Comparison of ENCODE assay signal across 27 cellular contexts in the genomic region with DNA sequence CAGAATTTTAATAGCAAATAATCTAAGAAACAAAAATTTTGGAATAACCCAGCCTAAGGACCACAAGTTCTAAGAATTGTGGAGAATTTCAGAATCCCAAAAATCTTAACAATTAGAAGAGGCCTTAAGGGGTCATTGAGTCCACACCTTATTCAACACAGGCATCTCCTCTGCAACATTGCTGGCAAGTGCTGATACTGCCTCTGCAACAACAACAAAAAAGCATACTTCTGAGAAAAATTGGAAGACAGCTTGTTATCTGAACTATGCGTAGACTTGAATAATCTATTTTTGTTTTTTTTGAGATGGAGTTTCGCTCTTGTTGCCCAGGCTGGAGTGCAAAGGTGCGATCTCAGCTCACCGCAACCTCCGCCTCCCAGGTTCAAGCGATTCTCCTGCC.
"Had no signal": no experiment of that assay in that cellular context is flagged by ENCODE, and none has a peak within 500 bp of the region (broad histone marks: within the 10 kb centered on the region; RNA-seq: fewer than 3 reads in every experiment).

No MANE protein-coding gene starts in this region.

- H3K9me3 ChIP-seq: esophagus muscularis mucosa, gastroesophageal sphincter, heart right ventricle, right lobe of liver, suprapubic skin, transverse colon, vagina had no signal

- H3K36me3 ChIP-seq: heart right ventricle, neural progenitor cell, right lobe of liver, transverse colon, vagina had no signal

- H3K4me3 Mint-ChIP-seq: endodermal cell; naive thymus-derived CD4-positive, alpha-beta T cell; nephron; neural progenitor cell; stimulated activated naive CD8-positive, alpha-beta T cell treated with anti-CD3 and anti-CD28 coated beads, Interleukin-15, amount 100 ng/mL, for 72 hours had no signal

- H3K4me1 ChIP-seq: esophagus muscularis mucosa, foreskin keratinocyte, gastroesophageal sphincter, parathyroid adenoma, right lobe of liver, suprapubic skin, vagina had no signal

- H3K4me3 ChIP-seq: coronary artery, esophagus muscularis mucosa, gastroesophageal sphincter, heart right ventricle, lung, neural progenitor cell, right lobe of liver, smooth muscle cell, suprapubic skin, transverse colon, vagina had no signal

- H3K27ac Mint-ChIP-seq: endodermal cell, progenitor cell of endocrine pancreas had no signal

- H3K27me3 Mint-ChIP-seq: naive thymus-derived CD4-positive, alpha-beta T cell; stimulated activated naive CD8-positive, alpha-beta T cell treated with anti-CD3 and anti-CD28 coated beads, Interleukin-15, amount 100 ng/mL, for 72 hours had no signal

- DNase-seq: effector CD4-positive, alpha-beta T cell; endodermal cell; foreskin keratinocyte; heart right ventricle; hippocampal formation; mesenchymal stem cell; midbrain; naive thymus-derived CD4-positive, alpha-beta T cell; right lobe of liver; stimulated activated CD4-positive, alpha-beta T cell treated with anti-CD3 and anti-CD28 coated beads, Interleukin-12 subunit alpha, Interleukin-12 subunit beta, amount 100 ng/mL, for 4 hours; stimulated activated CD4-positive, alpha-beta T cell treated with anti-CD3 and anti-CD28 coated beads, Interleukin-2, amount 100 ng/mL, for 24 hours; stimulated activated CD4-positive, alpha-beta T cell treated with anti-CD3 and anti-CD28 coated beads, Interleukin-4, amount 100 ng/mL, for 4 hours; stimulated activated naive CD4-positive, alpha-beta T cell; stimulated activated naive CD8-positive, alpha-beta T cell treated with anti-CD3 and anti-CD28 coated beads, Interleukin-15, amount 100 ng/mL, for 72 hours; transverse colon had no signal

- H3K4me1 Mint-ChIP-seq: stimulated activated naive CD8-positive, alpha-beta T cell treated with anti-CD3 and anti-CD28 coated beads, Interleukin-15, amount 100 ng/mL, for 72 hours had no signal

- H3K27ac ChIP-seq: coronary artery, epithelial cell of prostate, esophagus muscularis mucosa, foreskin keratinocyte, gastroesophageal sphincter, heart right ventricle, neural progenitor cell, parathyroid adenoma, right lobe of liver, suprapubic skin, transverse colon, vagina had no signal

- ATAC-seq: foreskin keratinocyte; gastroesophageal sphincter; heart right ventricle; naive thymus-derived CD4-positive, alpha-beta T cell; right lobe of liver; stimulated activated naive CD8-positive, alpha-beta T cell treated with anti-CD3 and anti-CD28 coated beads, Interleukin-15, amount 100 ng/mL, for 72 hours had no signal

- H3K27me3 ChIP-seq: esophagus muscularis mucosa, foreskin keratinocyte, gastroesophageal sphincter, heart right ventricle, neural progenitor cell, right lobe of liver, transverse colon, vagina had no signal

- H3K9me3 Mint-ChIP-seq: endodermal cell; nephron; neural progenitor cell; stimulated activated naive CD8-positive, alpha-beta T cell treated with anti-CD3 and anti-CD28 coated beads, Interleukin-15, amount 100 ng/mL, for 72 hours had no signal
